Comparison of ENCODE assay signal across 8 cellular contexts in genomic region chr17:78924481-78925151, GRCh38. TPM values are rescaled to one million over a fixed set of nuclear protein-coding genes. Genes with fewer than 3 reads are reported as not detected.
DNase-seq lines count a peak whose midpoint lies in the region; ATAC-seq and TF ChIP-seq lines count a peak whose summit lies in the region.

No MANE protein-coding gene starts in this region.

- ATAC-seq in left ventricle myocardium superior, result no peak
- no peak for ATAC-seq in omental fat pad (ENCODE audit: low FRiP score)

- peaks cover 10% of the 10 kb centered on the region for H3K4me1 Mint-ChIP-seq in activated CD4-positive, alpha-beta memory T cell treated with anti-CD3 and anti-CD28 coated beads for 36 hours (ENCODE audit: low read depth)

- H3K4me3 Mint-ChIP-seq in activated CD4-positive, alpha-beta memory T cell treated with anti-CD3 and anti-CD28 coated beads for 36 hours, result peak overlapping the region; percentile 26

- peaks cover 17% of the 10 kb centered on the region for H3K27me3 Mint-ChIP-seq in activated CD4-positive, alpha-beta memory T cell treated with anti-CD3 and anti-CD28 coated beads for 36 hours

- H3K27ac Mint-ChIP-seq in activated CD4-positive, alpha-beta memory T cell treated with anti-CD3 and anti-CD28 coated beads for 36 hours, result no peak overlapping the region

- POLR2A ChIA-PET in activated CD4-positive, alpha-beta memory T cell treated with anti-CD3 and anti-CD28 coated beads for 36 hours (lab: Charles Lee), result no interaction called here

- CTCF ChIA-PET in activated CD4-positive, alpha-beta memory T cell treated with anti-CD3 and anti-CD28 coated beads for 36 hours (lab: Charles Lee), result no interaction called here

- peak overlapping the region; percentile 75 for H3K4me3 ChIP-seq in skeletal muscle cell (ENCODE audit: low read depth, low read length)

- no peak for TF ChIP-seq CTCF in omental fat pad (IDR thresholded peaks at IDR 0.05)

- no peaks in the 10 kb centered on the region for H3K36me3 Mint-ChIP-seq in activated CD4-positive, alpha-beta memory T cell treated with anti-CD3 and anti-CD28 coated beads for 36 hours

- intact Hi-C loops in activated CD4-positive, alpha-beta memory T cell treated with anti-CD3 and anti-CD28 coated beads for 36 hours (cut with micrococcal nuclease), result loop anchor here (5.0 to 10.0 kb wide), 2 partner anchors 37 to 60 kb away; no protein-coding TSS in a partner anchor
- intact Hi-C loops in left ventricle myocardium superior (cut with micrococcal nuclease), result loop anchor here (10.0 kb wide), 1 partner anchor 50 kb away; the partner anchor contains the start of gene LGALS3BP

- H3K9me3 Mint-ChIP-seq in activated CD4-positive, alpha-beta memory T cell treated with anti-CD3 and anti-CD28 coated beads for 36 hours, result no peaks in the 10 kb centered on the region

- peak; percentile 41 for DNase-seq in NCI-H82 (lab: John Stamatoyannopoulos, UW)
- DNase-seq in NCI-H82 treated with DMSO at 0.1 percent for 48 hours (lab: John Stamatoyannopoulos, UW; ENCODE audit: unreplicated experiment), result no peak
- DNase-seq in activated CD4-positive, alpha-beta memory T cell treated with anti-CD3 and anti-CD28 coated beads for 36 hours, result no peak
- DNase-seq in left ventricle myocardium superior, result peak; percentile 61
- DNase-seq in skeletal muscle cell (ENCODE audit: low read depth), result no peak
- no peak for DNase-seq in NCI-H1694 (lab: John Stamatoyannopoulos, UW)
- no peak for DNase-seq in NCI-H2171 treated with DMSO at 0.1 percent for 48 hours (lab: John Stamatoyannopoulos, UW)
- DNase-seq in omental fat pad (ENCODE audit: low spot score), result no peak

RNA-seq across cellular contexts. Expression of gene TIMP2, which starts 0.6 kb away (rescaled TPM):
- total RNA-seq in activated CD4-positive, alpha-beta memory T cell treated with anti-CD3 and anti-CD28 coated beads for 36 hours, result 1 to 10 TPM; 1.1 TPM
- total RNA-seq in left ventricle myocardium superior (132 TPM), omental fat pad (100 to 1,000 TPM; 139 to 161 (median 150) TPM)

RNA-seq across cellular contexts. Expression of gene CEP295NL, which starts 21.6 kb away (rescaled TPM):
- not detected for total RNA-seq in activated CD4-positive, alpha-beta memory T cell treated with anti-CD3 and anti-CD28 coated beads for 36 hours
- total RNA-seq in left ventricle myocardium superior, result 0.79 TPM
- total RNA-seq in omental fat pad, result 10 to 100 TPM in 1 of 4 donors, 1 to 10 TPM in 3; 2.7 to 11.8 (median 5.5) TPM

RNA-seq across cellular contexts. Expression of gene LGALS3BP, which starts 55.1 kb away (rescaled TPM):
- total RNA-seq in activated CD4-positive, alpha-beta memory T cell treated with anti-CD3 and anti-CD28 coated beads for 36 hours, result 10 to 100 TPM; 48.0 to 49.5 TPM
- 822 TPM for total RNA-seq in left ventricle myocardium superior
- total RNA-seq in omental fat pad, result 100 to 1,000 TPM; 325 to 516 (median 441) TPM

Comparison
In these comparisons a context has a peak if more than half of its experiments do, and no peak if none do; other contexts are left out.
1. DNase-seq: peak in NCI-H82 (single experiment) and left ventricle myocardium superior (single experiment); none in NCI-H82 treated with DMSO at 0.1 percent for 48 hours (single experiment), activated CD4-positive, alpha-beta memory T cell treated with anti-CD3 and anti-CD28 coated beads for 36 hours (single experiment), skeletal muscle cell (single experiment), NCI-H1694 (single experiment), NCI-H2171 treated with DMSO at 0.1 percent for 48 hours (single experiment) and omental fat pad (single experiment).
2. RNA of gene TIMP2, which starts 0.6 kb away (total RNA-seq): 139 to 161 TPM in omental fat pad and 132 TPM in left ventricle myocardium superior (single experiment); 1.1 TPM in activated CD4-positive, alpha-beta memory T cell treated with anti-CD3 and anti-CD28 coated beads for 36 hours; every median in the first group is over 10 times any median in the second.
3. RNA of gene LGALS3BP, which starts 55.1 kb away (total RNA-seq): 822 TPM in left ventricle myocardium superior (single experiment) and 325 to 516 TPM in omental fat pad; 48.0 to 49.5 TPM in activated CD4-positive, alpha-beta memory T cell treated with anti-CD3 and anti-CD28 coated beads for 36 hours; every median in the first group is over 4 times any median in the second.